ENCODE assay signal across 1 cellular context in genomic region chr1:53116933-53117332, GRCh38.
TF ChIP-seq lines count a peak whose summit lies in the region.

No MANE protein-coding gene starts in this region.

TF ChIP-seq in HepG2, 621 proteins besides CTCF, POLR2A, EP300 and RAD21:
- TF ChIP-seq GTF3A (CRISPR knock-in tag; conservative IDR thresholded peaks at IDR 0.05) (no peak), THAP8 (CRISPR knock-in tag; IDR thresholded peaks at IDR 0.05; ENCODE audit: borderline replicate concordance) (no peak), ZNF460 (CRISPR knock-in tag; IDR thresholded peaks at IDR 0.05; ENCODE audit: borderline replicate concordance) (no peak), YY1 (IDR thresholded peaks at IDR 0.05; ENCODE audit: insufficient read depth, insufficient replicate concordance, low read depth, low read length) (no peak), HINFP (CRISPR knock-in tag; IDR thresholded peaks at IDR 0.05; ENCODE audit: low read depth) (no peak), SIX4 (CRISPR knock-in tag; IDR thresholded peaks at IDR 0.05) (no peak), NCOA5 (CRISPR knock-in tag; IDR thresholded peaks at IDR 0.05) (no peak), ATF5 (CRISPR knock-in tag; IDR thresholded peaks at IDR 0.05; ENCODE audit: low read depth) (no peak), CEBPZ (IDR thresholded peaks at IDR 0.05; ENCODE audit: low read length) (no peak), SRSF1 (optimal IDR thresholded peaks at IDR 0.05; ENCODE audit: low read depth, low read length) (no peak), HOXD1 (CRISPR knock-in tag; IDR thresholded peaks at IDR 0.05) (no peak)
